In the genomic region with DNA sequence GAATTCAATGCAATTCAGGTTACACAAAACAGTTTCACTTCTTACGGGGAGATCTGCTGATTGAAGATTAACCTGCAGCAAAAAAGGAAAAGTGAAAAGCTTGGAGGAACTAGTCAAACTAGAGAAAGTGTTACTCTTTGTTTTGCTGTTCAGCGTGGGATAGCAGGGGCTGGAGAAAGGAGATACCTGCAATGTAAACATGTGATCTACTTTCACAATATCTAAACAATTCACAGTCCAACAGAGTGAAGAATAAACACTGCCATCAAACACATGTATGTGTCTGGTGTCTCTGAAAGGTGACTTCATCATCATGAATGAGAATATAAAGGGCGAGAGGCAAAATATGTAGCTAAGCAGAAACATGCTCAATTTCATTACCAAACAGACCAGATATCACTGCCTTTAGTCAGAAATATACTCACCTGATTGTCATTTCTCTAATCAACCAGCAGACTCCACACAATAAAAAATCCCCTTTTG, we compare ENCODE assay signal across 1 cellular context.
TF ChIP-seq lines count a peak whose summit lies in the region.

No MANE protein-coding gene starts in this region.

TF ChIP-seq in HepG2, 621 proteins besides CTCF, POLR2A, EP300 and RAD21 (continued from another document and continues in another):
- TF ChIP-seq, protein P1, sequence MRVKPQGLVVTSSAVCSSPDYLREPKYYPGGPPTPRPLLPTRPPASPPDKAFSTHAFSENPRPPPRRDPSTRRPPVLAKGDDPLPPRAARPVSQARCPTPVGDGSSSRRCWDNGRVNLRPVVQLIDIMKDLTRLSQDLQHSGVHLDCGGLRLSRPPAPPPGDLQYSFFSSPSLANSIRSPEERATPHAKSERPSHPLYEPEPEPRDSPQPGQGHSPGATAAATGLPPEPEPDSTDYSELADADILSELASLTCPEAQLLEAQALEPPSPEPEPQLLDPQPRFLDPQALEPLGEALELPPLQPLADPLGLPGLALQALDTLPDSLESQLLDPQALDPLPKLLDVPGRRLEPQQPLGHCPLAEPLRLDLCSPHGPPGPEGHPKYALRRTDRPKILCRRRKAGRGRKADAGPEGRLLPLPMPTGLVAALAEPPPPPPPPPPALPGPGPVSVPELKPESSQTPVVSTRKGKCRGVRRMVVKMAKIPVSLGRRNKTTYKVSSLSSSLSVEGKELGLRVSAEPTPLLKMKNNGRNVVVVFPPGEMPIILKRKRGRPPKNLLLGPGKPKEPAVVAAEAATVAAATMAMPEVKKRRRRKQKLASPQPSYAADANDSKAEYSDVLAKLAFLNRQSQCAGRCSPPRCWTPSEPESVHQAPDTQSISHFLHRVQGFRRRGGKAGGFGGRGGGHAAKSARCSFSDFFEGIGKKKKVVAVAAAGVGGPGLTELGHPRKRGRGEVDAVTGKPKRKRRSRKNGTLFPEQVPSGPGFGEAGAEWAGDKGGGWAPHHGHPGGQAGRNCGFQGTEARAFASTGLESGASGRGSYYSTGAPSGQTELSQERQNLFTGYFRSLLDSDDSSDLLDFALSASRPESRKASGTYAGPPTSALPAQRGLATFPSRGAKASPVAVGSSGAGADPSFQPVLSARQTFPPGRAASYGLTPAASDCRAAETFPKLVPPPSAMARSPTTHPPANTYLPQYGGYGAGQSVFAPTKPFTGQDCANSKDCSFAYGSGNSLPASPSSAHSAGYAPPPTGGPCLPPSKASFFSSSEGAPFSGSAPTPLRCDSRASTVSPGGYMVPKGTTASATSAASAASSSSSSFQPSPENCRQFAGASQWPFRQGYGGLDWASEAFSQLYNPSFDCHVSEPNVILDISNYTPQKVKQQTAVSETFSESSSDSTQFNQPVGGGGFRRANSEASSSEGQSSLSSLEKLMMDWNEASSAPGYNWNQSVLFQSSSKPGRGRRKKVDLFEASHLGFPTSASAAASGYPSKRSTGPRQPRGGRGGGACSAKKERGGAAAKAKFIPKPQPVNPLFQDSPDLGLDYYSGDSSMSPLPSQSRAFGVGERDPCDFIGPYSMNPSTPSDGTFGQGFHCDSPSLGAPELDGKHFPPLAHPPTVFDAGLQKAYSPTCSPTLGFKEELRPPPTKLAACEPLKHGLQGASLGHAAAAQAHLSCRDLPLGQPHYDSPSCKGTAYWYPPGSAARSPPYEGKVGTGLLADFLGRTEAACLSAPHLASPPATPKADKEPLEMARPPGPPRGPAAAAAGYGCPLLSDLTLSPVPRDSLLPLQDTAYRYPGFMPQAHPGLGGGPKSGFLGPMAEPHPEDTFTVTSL (CRISPR knock-in tag; IDR thresholded peaks at IDR 0.05; ENCODE audit: borderline replicate concordance): peak; percentile 85
- TF ChIP-seq YEATS4 (CRISPR knock-in tag; IDR thresholded peaks at IDR 0.05; ENCODE audit: borderline replicate concordance) (no peak), RFXAP (CRISPR knock-in tag; IDR thresholded peaks at IDR 0.05; ENCODE audit: borderline replicate concordance) (no peak), ISL2 (CRISPR knock-in tag; IDR thresholded peaks at IDR 0.05) (peak; percentile 22; the same call in 1 of the 2 replicates), MED1 (CRISPR knock-in tag; IDR thresholded peaks at IDR 0.05) (peak; percentile 46; the same call in 1 of the 2 replicates), MIER3 (CRISPR knock-in tag; IDR thresholded peaks at IDR 0.05; ENCODE audit: borderline replicate concordance) (peak; percentile 58; the same call in 1 of the 2 replicates), JDP2 (CRISPR knock-in tag; IDR thresholded peaks at IDR 0.05; ENCODE audit: borderline replicate concordance) (no peak), HNF4A (CRISPR knock-in tag; IDR thresholded peaks at IDR 0.05) (peak; percentile 72), NONO (IDR thresholded peaks at IDR 0.05) (no peak), NONO (CRISPR knock-in tag; conservative IDR thresholded peaks at IDR 0.05) (0 out of 2 replicates have a peak, but pooled peaks have one; percentile 44), FOXJ3 (CRISPR knock-in tag; IDR thresholded peaks at IDR 0.05; ENCODE audit: borderline replicate concordance) (peak; percentile 87; the same call in 1 of the 2 replicates), TBP (CRISPR knock-in tag; IDR thresholded peaks at IDR 0.05) (no peak), ZNF543 (CRISPR knock-in tag; IDR thresholded peaks at IDR 0.05) (no peak), ZNF12 (CRISPR knock-in tag; IDR thresholded peaks at IDR 0.05) (no peak), ZNF619 (CRISPR knock-in tag; IDR thresholded peaks at IDR 0.05) (no peak), ZNF850 (CRISPR knock-in tag; conservative IDR thresholded peaks at IDR 0.05) (no peak), FOSL2 (CRISPR knock-in tag; IDR thresholded peaks at IDR 0.05) (0 out of 2 replicates have a peak, but pooled peaks have one; percentile 13), ZNF792 (CRISPR knock-in tag; IDR thresholded peaks at IDR 0.05) (no peak), CEBPG (CRISPR knock-in tag; IDR thresholded peaks at IDR 0.05) (peak; percentile 77), LCORL (IDR thresholded peaks at IDR 0.05) (no peak), LCORL (CRISPR knock-in tag; IDR thresholded peaks at IDR 0.05) (peak; percentile 72), NCOA2 (CRISPR knock-in tag; IDR thresholded peaks at IDR 0.05) (peak; percentile 46; the same call in 1 of the 2 replicates), ZEB1 (IDR thresholded peaks at IDR 0.05; ENCODE audit: insufficient replicate concordance, low read depth) (peak; percentile 27), ZNF782 (CRISPR knock-in tag; IDR thresholded peaks at IDR 0.05; ENCODE audit: borderline replicate concordance) (no peak), KLF6 (CRISPR knock-in tag; IDR thresholded peaks at IDR 0.05) (peak; percentile 52; the same call in 1 of the 2 replicates), DPF2 (CRISPR knock-in tag; IDR thresholded peaks at IDR 0.05; ENCODE audit: borderline replicate concordance, low read depth) (no peak), CBFB (CRISPR knock-in tag; IDR thresholded peaks at IDR 0.05) (no peak), TRIM24 (CRISPR knock-in tag; IDR thresholded peaks at IDR 0.05) (no peak), ZNF3 (CRISPR knock-in tag; IDR thresholded peaks at IDR 0.05) (no peak), ZNF652 (CRISPR knock-in tag; IDR thresholded peaks at IDR 0.05; ENCODE audit: borderline replicate concordance, low read depth) (no peak), RBM22 (optimal IDR thresholded peaks at IDR 0.05; ENCODE audit: low read length) (no peak), ZNF749 (CRISPR knock-in tag; IDR thresholded peaks at IDR 0.05; ENCODE audit: borderline replicate concordance) (no peak), CREM (IDR thresholded peaks at IDR 0.05) (peak; percentile 50; the same call in 1 of the 2 replicates), CREM (CRISPR knock-in tag; IDR thresholded peaks at IDR 0.05) (no peak), TCF7L2 (IDR thresholded peaks at IDR 0.05; ENCODE audit: low read depth, low read length) (no peak), ZNF292 (CRISPR knock-in tag; IDR thresholded peaks at IDR 0.05; ENCODE audit: borderline replicate concordance, low read depth) (peak; percentile 64; the same call in 1 of the 2 replicates)
- TF ChIP-seq, protein P2, sequence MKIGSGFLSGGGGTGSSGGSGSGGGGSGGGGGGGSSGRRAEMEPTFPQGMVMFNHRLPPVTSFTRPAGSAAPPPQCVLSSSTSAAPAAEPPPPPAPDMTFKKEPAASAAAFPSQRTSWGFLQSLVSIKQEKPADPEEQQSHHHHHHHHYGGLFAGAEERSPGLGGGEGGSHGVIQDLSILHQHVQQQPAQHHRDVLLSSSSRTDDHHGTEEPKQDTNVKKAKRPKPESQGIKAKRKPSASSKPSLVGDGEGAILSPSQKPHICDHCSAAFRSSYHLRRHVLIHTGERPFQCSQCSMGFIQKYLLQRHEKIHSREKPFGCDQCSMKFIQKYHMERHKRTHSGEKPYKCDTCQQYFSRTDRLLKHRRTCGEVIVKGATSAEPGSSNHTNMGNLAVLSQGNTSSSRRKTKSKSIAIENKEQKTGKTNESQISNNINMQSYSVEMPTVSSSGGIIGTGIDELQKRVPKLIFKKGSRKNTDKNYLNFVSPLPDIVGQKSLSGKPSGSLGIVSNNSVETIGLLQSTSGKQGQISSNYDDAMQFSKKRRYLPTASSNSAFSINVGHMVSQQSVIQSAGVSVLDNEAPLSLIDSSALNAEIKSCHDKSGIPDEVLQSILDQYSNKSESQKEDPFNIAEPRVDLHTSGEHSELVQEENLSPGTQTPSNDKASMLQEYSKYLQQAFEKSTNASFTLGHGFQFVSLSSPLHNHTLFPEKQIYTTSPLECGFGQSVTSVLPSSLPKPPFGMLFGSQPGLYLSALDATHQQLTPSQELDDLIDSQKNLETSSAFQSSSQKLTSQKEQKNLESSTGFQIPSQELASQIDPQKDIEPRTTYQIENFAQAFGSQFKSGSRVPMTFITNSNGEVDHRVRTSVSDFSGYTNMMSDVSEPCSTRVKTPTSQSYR (CRISPR knock-in tag; IDR thresholded peaks at IDR 0.05; ENCODE audit: borderline replicate concordance): peak; percentile 30; the same call in 1 of the 2 replicates
- TF ChIP-seq, protein P3, sequence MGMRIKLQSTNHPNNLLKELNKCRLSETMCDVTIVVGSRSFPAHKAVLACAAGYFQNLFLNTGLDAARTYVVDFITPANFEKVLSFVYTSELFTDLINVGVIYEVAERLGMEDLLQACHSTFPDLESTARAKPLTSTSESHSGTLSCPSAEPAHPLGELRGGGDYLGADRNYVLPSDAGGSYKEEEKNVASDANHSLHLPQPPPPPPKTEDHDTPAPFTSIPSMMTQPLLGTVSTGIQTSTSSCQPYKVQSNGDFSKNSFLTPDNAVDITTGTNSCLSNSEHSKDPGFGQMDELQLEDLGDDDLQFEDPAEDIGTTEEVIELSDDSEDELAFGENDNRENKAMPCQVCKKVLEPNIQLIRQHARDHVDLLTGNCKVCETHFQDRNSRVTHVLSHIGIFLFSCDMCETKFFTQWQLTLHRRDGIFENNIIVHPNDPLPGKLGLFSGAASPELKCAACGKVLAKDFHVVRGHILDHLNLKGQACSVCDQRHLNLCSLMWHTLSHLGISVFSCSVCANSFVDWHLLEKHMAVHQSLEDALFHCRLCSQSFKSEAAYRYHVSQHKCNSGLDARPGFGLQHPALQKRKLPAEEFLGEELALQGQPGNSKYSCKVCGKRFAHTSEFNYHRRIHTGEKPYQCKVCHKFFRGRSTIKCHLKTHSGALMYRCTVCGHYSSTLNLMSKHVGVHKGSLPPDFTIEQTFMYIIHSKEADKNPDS (CRISPR knock-in tag; IDR thresholded peaks at IDR 0.05): peak; percentile 58; the same call in 1 of the 2 replicates
- TF ChIP-seq, protein P4, sequence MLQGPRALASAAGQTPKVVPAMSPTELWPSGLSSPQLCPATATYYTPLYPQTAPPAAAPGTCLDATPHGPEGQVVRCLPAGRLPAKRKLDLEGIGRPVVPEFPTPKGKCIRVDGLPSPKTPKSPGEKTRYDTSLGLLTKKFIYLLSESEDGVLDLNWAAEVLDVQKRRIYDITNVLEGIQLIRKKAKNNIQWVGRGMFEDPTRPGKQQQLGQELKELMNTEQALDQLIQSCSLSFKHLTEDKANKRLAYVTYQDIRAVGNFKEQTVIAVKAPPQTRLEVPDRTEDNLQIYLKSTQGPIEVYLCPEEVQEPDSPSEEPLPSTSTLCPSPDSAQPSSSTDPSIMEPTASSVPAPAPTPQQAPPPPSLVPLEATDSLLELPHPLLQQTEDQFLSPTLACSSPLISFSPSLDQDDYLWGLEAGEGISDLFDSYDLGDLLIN (CRISPR knock-in tag; IDR thresholded peaks at IDR 0.05; ENCODE audit: borderline replicate concordance): no peak
- TF ChIP-seq, protein P5, sequence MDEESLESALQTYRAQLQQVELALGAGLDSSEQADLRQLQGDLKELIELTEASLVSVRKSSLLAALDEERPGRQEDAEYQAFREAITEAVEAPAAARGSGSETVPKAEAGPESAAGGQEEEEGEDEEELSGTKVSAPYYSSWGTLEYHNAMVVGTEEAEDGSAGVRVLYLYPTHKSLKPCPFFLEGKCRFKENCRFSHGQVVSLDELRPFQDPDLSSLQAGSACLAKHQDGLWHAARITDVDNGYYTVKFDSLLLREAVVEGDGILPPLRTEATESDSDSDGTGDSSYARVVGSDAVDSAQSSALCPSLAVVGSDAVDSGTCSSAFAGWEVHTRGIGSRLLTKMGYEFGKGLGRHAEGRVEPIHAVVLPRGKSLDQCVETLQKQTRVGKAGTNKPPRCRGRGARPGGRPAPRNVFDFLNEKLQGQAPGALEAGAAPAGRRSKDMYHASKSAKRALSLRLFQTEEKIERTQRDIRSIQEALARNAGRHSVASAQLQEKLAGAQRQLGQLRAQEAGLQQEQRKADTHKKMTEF (CRISPR knock-in tag; IDR thresholded peaks at IDR 0.05): peak; percentile 58; the same call in 1 of the 2 replicates
- TF ChIP-seq, protein P6, sequence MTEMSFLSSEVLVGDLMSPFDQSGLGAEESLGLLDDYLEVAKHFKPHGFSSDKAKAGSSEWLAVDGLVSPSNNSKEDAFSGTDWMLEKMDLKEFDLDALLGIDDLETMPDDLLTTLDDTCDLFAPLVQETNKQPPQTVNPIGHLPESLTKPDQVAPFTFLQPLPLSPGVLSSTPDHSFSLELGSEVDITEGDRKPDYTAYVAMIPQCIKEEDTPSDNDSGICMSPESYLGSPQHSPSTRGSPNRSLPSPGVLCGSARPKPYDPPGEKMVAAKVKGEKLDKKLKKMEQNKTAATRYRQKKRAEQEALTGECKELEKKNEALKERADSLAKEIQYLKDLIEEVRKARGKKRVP (CRISPR knock-in tag; IDR thresholded peaks at IDR 0.05): peak in 1 of 2 experiments; percentile 54; a peak in 1 of 4 replicates
- TF ChIP-seq, protein P7, sequence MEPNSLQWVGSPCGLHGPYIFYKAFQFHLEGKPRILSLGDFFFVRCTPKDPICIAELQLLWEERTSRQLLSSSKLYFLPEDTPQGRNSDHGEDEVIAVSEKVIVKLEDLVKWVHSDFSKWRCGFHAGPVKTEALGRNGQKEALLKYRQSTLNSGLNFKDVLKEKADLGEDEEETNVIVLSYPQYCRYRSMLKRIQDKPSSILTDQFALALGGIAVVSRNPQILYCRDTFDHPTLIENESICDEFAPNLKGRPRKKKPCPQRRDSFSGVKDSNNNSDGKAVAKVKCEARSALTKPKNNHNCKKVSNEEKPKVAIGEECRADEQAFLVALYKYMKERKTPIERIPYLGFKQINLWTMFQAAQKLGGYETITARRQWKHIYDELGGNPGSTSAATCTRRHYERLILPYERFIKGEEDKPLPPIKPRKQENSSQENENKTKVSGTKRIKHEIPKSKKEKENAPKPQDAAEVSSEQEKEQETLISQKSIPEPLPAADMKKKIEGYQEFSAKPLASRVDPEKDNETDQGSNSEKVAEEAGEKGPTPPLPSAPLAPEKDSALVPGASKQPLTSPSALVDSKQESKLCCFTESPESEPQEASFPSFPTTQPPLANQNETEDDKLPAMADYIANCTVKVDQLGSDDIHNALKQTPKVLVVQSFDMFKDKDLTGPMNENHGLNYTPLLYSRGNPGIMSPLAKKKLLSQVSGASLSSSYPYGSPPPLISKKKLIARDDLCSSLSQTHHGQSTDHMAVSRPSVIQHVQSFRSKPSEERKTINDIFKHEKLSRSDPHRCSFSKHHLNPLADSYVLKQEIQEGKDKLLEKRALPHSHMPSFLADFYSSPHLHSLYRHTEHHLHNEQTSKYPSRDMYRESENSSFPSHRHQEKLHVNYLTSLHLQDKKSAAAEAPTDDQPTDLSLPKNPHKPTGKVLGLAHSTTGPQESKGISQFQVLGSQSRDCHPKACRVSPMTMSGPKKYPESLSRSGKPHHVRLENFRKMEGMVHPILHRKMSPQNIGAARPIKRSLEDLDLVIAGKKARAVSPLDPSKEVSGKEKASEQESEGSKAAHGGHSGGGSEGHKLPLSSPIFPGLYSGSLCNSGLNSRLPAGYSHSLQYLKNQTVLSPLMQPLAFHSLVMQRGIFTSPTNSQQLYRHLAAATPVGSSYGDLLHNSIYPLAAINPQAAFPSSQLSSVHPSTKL (CRISPR knock-in tag; IDR thresholded peaks at IDR 0.05): peak; percentile 94
- TF ChIP-seq, protein P8, sequence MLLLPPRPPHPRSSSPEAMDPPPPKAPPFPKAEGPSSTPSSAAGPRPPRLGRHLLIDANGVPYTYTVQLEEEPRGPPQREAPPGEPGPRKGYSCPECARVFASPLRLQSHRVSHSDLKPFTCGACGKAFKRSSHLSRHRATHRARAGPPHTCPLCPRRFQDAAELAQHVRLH (CRISPR knock-in tag; IDR thresholded peaks at IDR 0.05; ENCODE audit: borderline replicate concordance, low read depth): no peak
